Comparison of ENCODE assay signal across 32 cellular contexts in genomic region chr10:127734753-127735152, GRCh38. TPM values are rescaled to one million over a fixed set of nuclear protein-coding genes. Genes with fewer than 3 reads are reported as not detected.
"Had no signal": no experiment of that assay in that cellular context is flagged by ENCODE, and none has a peak within 500 bp of the region (broad histone marks: within the 10 kb centered on the region; RNA-seq: fewer than 3 reads in every experiment).

No MANE protein-coding gene starts in this region.

- H3K27ac Mint-ChIP-seq: activated naive CD4-positive, alpha-beta T cell treated with anti-CD3 and anti-CD28 coated beads for 36 hours; activated naive CD8-positive, alpha-beta T cell treated with anti-CD3 and anti-CD28 coated beads for 36 hours; activated T-helper 1 cell treated with anti-CD3 and anti-CD28 coated beads, Interleukin-12 subunit alpha, Interleukin-12 subunit beta, Interleukin-2, Interleukin-4 antibody, amounts not matched to agents 30 ng/mL and 10 ng/mL and 1 ng/mL, durations not matched to agents 14 hours and 24 hours and 36 hours; immature natural killer cell; naive thymus-derived CD8-positive, alpha-beta T cell; stimulated activated naive B cell treated with anti-CD40 and anti-IgM and Interleukin-4, amounts not matched to agents 10 μg/mL and 1 μg/mL and 100 μg/mL, for 72 hours; T-helper 1 cell treated with Interleukin-12 subunit alpha and Interleukin-12 subunit beta and Interleukin-4 antibody, amounts not matched to agents 30 μg/mL and 1 μg/mL, for 36 hours had no signal

- H3K4me3 ChIP-seq: adrenal gland, body of pancreas, gastrocnemius medialis, sigmoid colon, suprapubic skin, tibial artery had no signal

- ATAC-seq: activated CD4-positive, CD25-positive, alpha-beta regulatory T cell treated with anti-CD3 and anti-CD28 coated beads, Interleukin-2, amount 50 U/mL, for 24 hours; body of pancreas; gastrocnemius medialis; naive thymus-derived CD8-positive, alpha-beta T cell; stimulated activated naive B cell treated with anti-CD40 and anti-IgM and Interleukin-4, amounts not matched to agents 10 μg/mL and 1 μg/mL and 100 μg/mL, for 72 hours had no signal

- H3K27ac ChIP-seq: adrenal gland, body of pancreas, gastrocnemius medialis, sigmoid colon, suprapubic skin, tibial artery, VCaP had no signal

- H3K4me1 ChIP-seq: adrenal gland, gastrocnemius medialis had no signal

- H3K4me1 Mint-ChIP-seq: activated naive CD8-positive, alpha-beta T cell treated with anti-CD3 and anti-CD28 coated beads for 36 hours; immature natural killer cell; naive thymus-derived CD8-positive, alpha-beta T cell had no signal

- H3K36me3 ChIP-seq: adrenal gland, gastrocnemius medialis, sigmoid colon, suprapubic skin, tibial artery had no signal

- H3K36me3 Mint-ChIP-seq: activated naive CD8-positive, alpha-beta T cell treated with anti-CD3 and anti-CD28 coated beads for 36 hours; immature natural killer cell; naive thymus-derived CD8-positive, alpha-beta T cell had no signal

- H3K9me3 ChIP-seq: adrenal gland, body of pancreas, gastrocnemius medialis, sigmoid colon, suprapubic skin, tibial artery had no signal

- H3K9me3 Mint-ChIP-seq: activated naive CD4-positive, alpha-beta T cell treated with anti-CD3 and anti-CD28 coated beads for 36 hours; activated naive CD8-positive, alpha-beta T cell treated with anti-CD3 and anti-CD28 coated beads for 36 hours; activated T-helper 1 cell treated with anti-CD3 and anti-CD28 coated beads, Interleukin-12 subunit alpha, Interleukin-12 subunit beta, Interleukin-2, Interleukin-4 antibody, amounts not matched to agents 30 ng/mL and 10 ng/mL and 1 ng/mL, durations not matched to agents 14 hours and 24 hours and 36 hours; immature natural killer cell; T-helper 1 cell treated with Interleukin-12 subunit alpha and Interleukin-12 subunit beta and Interleukin-4 antibody, amounts not matched to agents 30 μg/mL and 1 μg/mL, for 36 hours had no signal

- H3K4me3 Mint-ChIP-seq: activated naive CD4-positive, alpha-beta T cell treated with anti-CD3 and anti-CD28 coated beads for 36 hours; activated naive CD8-positive, alpha-beta T cell treated with anti-CD3 and anti-CD28 coated beads for 36 hours; activated T-helper 1 cell treated with anti-CD3 and anti-CD28 coated beads, Interleukin-12 subunit alpha, Interleukin-12 subunit beta, Interleukin-2, Interleukin-4 antibody, amounts not matched to agents 30 ng/mL and 10 ng/mL and 1 ng/mL, durations not matched to agents 14 hours and 24 hours and 36 hours; immature natural killer cell; naive thymus-derived CD8-positive, alpha-beta T cell; stimulated activated naive B cell treated with anti-CD40 and anti-IgM and Interleukin-4, amounts not matched to agents 10 μg/mL and 1 μg/mL and 100 μg/mL, for 72 hours; T-helper 1 cell treated with Interleukin-12 subunit alpha and Interleukin-12 subunit beta and Interleukin-4 antibody, amounts not matched to agents 30 μg/mL and 1 μg/mL, for 36 hours had no signal

- DNase-seq: activated CD4-positive, alpha-beta T cell treated with anti-CD3 and anti-CD28 coated beads for 48 hours; activated CD4-positive, alpha-beta T cell treated with anti-CD3 and anti-CD28 coated beads, Interleukin-2, amount 50 U/mL, for 48 hours; activated CD8-positive, alpha-beta memory T cell treated with anti-CD3 and anti-CD28 coated beads for 24 hours; activated effector memory CD4-positive, alpha-beta T cell treated with anti-CD3 and anti-CD28 coated beads, Interleukin-2, amount 50 U/mL, for 16 hours; activated naive CD4-positive, alpha-beta T cell treated with anti-CD3 and anti-CD28 coated beads for 36 hours; activated naive CD8-positive, alpha-beta T cell treated with anti-CD3 and anti-CD28 coated beads for 36 hours; activated T-cell treated with anti-CD3 and anti-CD28 coated beads, Interleukin-2, amount 50 U/mL, for 1 hour; adrenal gland; aorta; body of pancreas; effector CD8-positive, alpha-beta T cell; erythroblast; gastrocnemius medialis; glutamatergic neuron; immature natural killer cell; midbrain; naive thymus-derived CD8-positive, alpha-beta T cell; sigmoid colon; small intestine; stimulated activated CD4-positive, alpha-beta T cell treated with anti-CD3 and anti-CD28 coated beads, Interleukin-4, amount 100 ng/mL, for 4 hours; stimulated activated CD8-positive, alpha-beta memory T cell treated with anti-CD3 and anti-CD28 coated beads, Interleukin-4, amount 100 ng/mL, for 48 hours; stimulated activated naive B cell treated with anti-CD40 and anti-IgM and Interleukin-4, amounts not matched to agents 10 μg/mL and 1 μg/mL and 100 μg/mL, for 72 hours; T-helper 9 cell; tibial artery had no signal

RNA-seq across cellular contexts. Expression of gene FOXI2, which starts 2.2 kb away (rescaled TPM):
- total RNA-seq: activated naive CD4-positive, alpha-beta T cell treated with anti-CD3 and anti-CD28 coated beads for 36 hours; activated naive CD8-positive, alpha-beta T cell treated with anti-CD3 and anti-CD28 coated beads for 36 hours; activated T-helper 1 cell treated with anti-CD3 and anti-CD28 coated beads, Interleukin-12 subunit alpha, Interleukin-12 subunit beta, Interleukin-2, Interleukin-4 antibody, amounts not matched to agents 30 ng/mL and 10 ng/mL and 1 ng/mL, durations not matched to agents 14 hours and 24 hours and 36 hours; adrenal gland; body of pancreas; dermis microvascular lymphatic vessel endothelial cell; naive thymus-derived CD8-positive, alpha-beta T cell; osteocyte; urinary bladder had no signal
